In genomic region chr2:98458207-98458606, GRCh38 we compare ENCODE assay signal across 14 cellular contexts. TPM values are rescaled to one million over a fixed set of nuclear protein-coding genes. Genes with fewer than 3 reads are reported as not detected.
DNase-seq lines count a peak whose midpoint lies in the region; ATAC-seq, FAIRE-seq and TF ChIP-seq lines count a peak whose summit lies in the region.
"Had no signal": no experiment of that assay in that cellular context is flagged by ENCODE, and none has a peak within 500 bp of the region (broad histone marks: within the 10 kb centered on the region; RNA-seq: fewer than 3 reads in every experiment).

No MANE protein-coding gene starts in this region.

- H3K36me3 ChIP-seq in CD4-positive, CD25-positive, alpha-beta regulatory T cell (ENCODE audit: control insufficient read depth, insufficient read depth, low read length): peaks cover 7% of the 10 kb centered on the region
- H3K36me3 ChIP-seq in KMS-11 (ENCODE audit: insufficient read depth): no peaks in the 10 kb centered on the region
- no peaks in the 10 kb centered on the region for H3K36me3 ChIP-seq in uterus
- H3K36me3 ChIP-seq in small intestine (ENCODE audit: control insufficient read depth in 2 of 2, insufficient read depth in 2 of 2, low read length in 2 of 2): no peaks in the 10 kb centered on the region

- peak in 1 of 3 donors; percentile 73 for DNase-seq in CD4-positive, CD25-positive, alpha-beta regulatory T cell
- DNase-seq in kidney tubule cell (ENCODE audit: low spot score) (peak; percentile 45), uterus (no peak), small intestine (no peak), hippocampal formation (lab: John Stamatoyannopoulos, UW) (no peak)
- DNase-seq: cortex of kidney; NCI-H1105 treated with DMSO at 0.1 percent for 48 hours; NCI-H69; SK-N-SH; stimulated activated naive B cell treated with anti-CD40 and anti-IgM and Interleukin-4, amounts not matched to agents 10 μg/mL and 1 μg/mL and 100 μg/mL, for 72 hours had no signal

- H3K4me3 ChIP-seq in CD4-positive, CD25-positive, alpha-beta regulatory T cell (ENCODE audit: low read depth, low read length): peak overlapping the region; percentile 9
- H3K4me3 ChIP-seq in KMS-11 (IDR thresholded peaks at IDR 0.05; ENCODE audit: insufficient read depth, low read depth, low read length): no peak overlapping the region
- no peak overlapping the region for H3K4me3 ChIP-seq in uterus
- H3K4me3 ChIP-seq in small intestine (ENCODE audit: low read depth in 1 of 2, low read length in 2 of 2): no peak overlapping the region
- H3K4me3 ChIP-seq: skin epidermis had no signal

- no peak overlapping the region for H2AFZ ChIP-seq in KMS-11 (ENCODE audit: low read depth)

- H3K27me3 Mint-ChIP-seq in CD4-positive, CD25-positive, alpha-beta regulatory T cell: no peaks in the 10 kb centered on the region
- no peaks in the 10 kb centered on the region for H3K27me3 Mint-ChIP-seq in activated naive CD4-positive, alpha-beta T cell treated with anti-CD3 and anti-CD28 coated beads, Interleukin-2, amount 50 U/mL, for 24 hours

- H3K4me2 ChIP-seq in KMS-11: peak overlapping the region; percentile 96; the same call in 1 of the 2 replicates
- H3K4me2 ChIP-seq: SK-N-SH had no signal

- H3K4me1 ChIP-seq in CD4-positive, CD25-positive, alpha-beta regulatory T cell (ENCODE audit: control insufficient read depth, insufficient read depth, low read length, poor library complexity, severe bottlenecking): peaks cover 99% of the 10 kb centered on the region
- H3K4me1 ChIP-seq in KMS-11 (ENCODE audit: low read depth, poor library complexity, severe bottlenecking) (peaks cover 99% of the 10 kb centered on the region), uterus (no peaks in the 10 kb centered on the region), small intestine (ENCODE audit: control insufficient read depth in 2 of 2, insufficient read depth in 1 of 2, low read depth in 1 of 2, low read length in 1 of 2) (peaks cover 2 to 15% of the 10 kb centered on the region in 2 donors)

- peaks cover 19 to 93% (median 76%) of the 10 kb centered on the region in 4 donors for H3K4me1 Mint-ChIP-seq in CD4-positive, CD25-positive, alpha-beta regulatory T cell
- peaks cover 91% of the 10 kb centered on the region for H3K4me1 Mint-ChIP-seq in activated naive CD4-positive, alpha-beta T cell treated with anti-CD3 and anti-CD28 coated beads, Interleukin-2, amount 50 U/mL, for 24 hours

- peak overlapping the region; percentile 12 to 75 (median 63) for H3K4me3 Mint-ChIP-seq in CD4-positive, CD25-positive, alpha-beta regulatory T cell
- peak overlapping the region; percentile 5 for H3K4me3 Mint-ChIP-seq in activated naive CD4-positive, alpha-beta T cell treated with anti-CD3 and anti-CD28 coated beads, Interleukin-2, amount 50 U/mL, for 24 hours
- H3K4me3 Mint-ChIP-seq: stimulated activated naive B cell treated with anti-CD40 and anti-IgM and Interleukin-4, amounts not matched to agents 10 μg/mL and 1 μg/mL and 100 μg/mL, for 72 hours had no signal

- H3K36me3 Mint-ChIP-seq in CD4-positive, CD25-positive, alpha-beta regulatory T cell: peaks cover 25% of the 10 kb centered on the region
- H3K36me3 Mint-ChIP-seq in activated naive CD4-positive, alpha-beta T cell treated with anti-CD3 and anti-CD28 coated beads, Interleukin-2, amount 50 U/mL, for 24 hours: no peaks in the 10 kb centered on the region

- H3K79me2 ChIP-seq in KMS-11 (ENCODE audit: insufficient read depth, low read depth): peaks cover 77% of the 10 kb centered on the region

- ATAC-seq in CD4-positive, CD25-positive, alpha-beta regulatory T cell (ENCODE audit: low read depth in 2 of 2): peak; percentile 46 to 59
- ATAC-seq in GM19397 (IDR thresholded peaks at IDR 0.05; ENCODE audit: unreplicated experiment): no peak
- ATAC-seq: stimulated activated naive B cell treated with anti-CD40 and anti-IgM and Interleukin-4, amounts not matched to agents 10 μg/mL and 1 μg/mL and 100 μg/mL, for 72 hours had no signal

- 71 to 77% (median 71%) methylated on average over 4 of the region's 4 CpGs for WGBS in small intestine, 3 donors

- peaks cover 0 to 2% (median 0%) of the 10 kb centered on the region in 7 donors for H3K9me3 Mint-ChIP-seq in CD4-positive, CD25-positive, alpha-beta regulatory T cell
- no peaks in the 10 kb centered on the region for H3K9me3 Mint-ChIP-seq in activated naive CD4-positive, alpha-beta T cell treated with anti-CD3 and anti-CD28 coated beads, Interleukin-2, amount 50 U/mL, for 24 hours

- no peaks in the 10 kb centered on the region for H3K27me3 ChIP-seq in CD4-positive, CD25-positive, alpha-beta regulatory T cell (ENCODE audit: control insufficient read depth, insufficient read depth, low read length)
- H3K27me3 ChIP-seq in KMS-11 (ENCODE audit: insufficient read depth, low read depth) (no peaks in the 10 kb centered on the region), uterus (no peaks in the 10 kb centered on the region), small intestine (ENCODE audit: control insufficient read depth in 2 of 2, insufficient read depth in 2 of 2, low read length in 2 of 2) (no peaks in the 10 kb centered on the region)

- H4K20me1 ChIP-seq in KMS-11 (ENCODE audit: insufficient read depth): no peaks in the 10 kb centered on the region

- H3K27ac Mint-ChIP-seq in CD4-positive, CD25-positive, alpha-beta regulatory T cell: peak overlapping the region; percentile 91 to 95 (median 95)
- H3K27ac Mint-ChIP-seq in activated naive CD4-positive, alpha-beta T cell treated with anti-CD3 and anti-CD28 coated beads, Interleukin-2, amount 50 U/mL, for 24 hours: peak overlapping the region; percentile 79
- H3K27ac Mint-ChIP-seq: stimulated activated naive B cell treated with anti-CD40 and anti-IgM and Interleukin-4, amounts not matched to agents 10 μg/mL and 1 μg/mL and 100 μg/mL, for 72 hours had no signal

- H3K9ac ChIP-seq in KMS-11: no peak overlapping the region
- H3K9ac ChIP-seq: SK-N-SH had no signal

- TF ChIP-seq CTCF in KMS-11 (conservative IDR thresholded peaks at IDR 0.05; ENCODE audit: low read depth, low read length) (no peak), uterus (IDR thresholded peaks at IDR 0.05) (no peak)

- FAIRE-seq in small intestine (lab: Jason Lieb, UNC): no peak

- intact Hi-C loops in uterus (cut with DNase I; ENCODE audit: low total_unique reads): no loop called here

- H3K9me3 ChIP-seq in CD4-positive, CD25-positive, alpha-beta regulatory T cell (ENCODE audit: control insufficient read depth in 2 of 2, low read length in 2 of 2): no peaks in the 10 kb centered on the region
- H3K9me3 ChIP-seq in uterus (no peaks in the 10 kb centered on the region), small intestine (ENCODE audit: control insufficient read depth, low read depth) (no peaks in the 10 kb centered on the region)
- H3K9me3 ChIP-seq: SK-N-SH had no signal

- peak overlapping the region; percentile 88 for H3K27ac ChIP-seq in CD4-positive, CD25-positive, alpha-beta regulatory T cell (ENCODE audit: insufficient read depth, low read length, poor library complexity, severe bottlenecking)
- H3K27ac ChIP-seq in KMS-11 (peak overlapping the region; percentile 88; the same call in 1 of the 2 replicates), uterus (no peak overlapping the region), small intestine (ENCODE audit: low read depth in 1 of 2, low read length in 1 of 2) (no peak overlapping the region)

- no peak for TF ChIP-seq POLR2A in uterus (IDR thresholded peaks at IDR 0.05)

RNA-seq across cellular contexts. Expression of gene INPP4A, which starts 13.5 kb away (rescaled TPM):
- 106 TPM for total RNA-seq in CD4-positive, CD25-positive, alpha-beta regulatory T cell
- 10 to 100 TPM; 27.9 to 36.3 (median 30.7) TPM for polyA plus RNA-seq in CD4-positive, CD25-positive, alpha-beta regulatory T cell
- total RNA-seq in uterus: 10 to 100 TPM in 3 of 4 donors, 1 to 10 TPM in 1; 8.7 to 40.2 (median 35.2) TPM
- polyA plus RNA-seq in small intestine: 1 to 10 TPM; 1.6 to 6.1 (median 2.2) TPM

Comparison
In these comparisons a context has a peak if more than half of its experiments do, and no peak if none do; other contexts are left out.
1. H3K27ac ChIP-seq: peak in CD4-positive, CD25-positive, alpha-beta regulatory T cell (single experiment) and KMS-11 (single experiment); none in uterus (0 of 2) and small intestine (0 of 2).